In genomic region chr17:50220811-50221210, GRCh38 we compare ENCODE assay signal across 17 cellular contexts. TPM values are rescaled to one million over a fixed set of nuclear protein-coding genes. Genes with fewer than 3 reads are reported as not detected.
DNase-seq lines count a peak whose midpoint lies in the region; ATAC-seq and TF ChIP-seq lines count a peak whose summit lies in the region.
"Had no signal": no experiment of that assay in that cellular context is flagged by ENCODE, and none has a peak within 500 bp of the region (broad histone marks: within the 10 kb centered on the region; RNA-seq: fewer than 3 reads in every experiment).

No MANE protein-coding gene starts in this region.

- DNase-seq in SK-N-SH (no peak), adipocyte (ENCODE audit: low read depth) (no peak), mesothelial cell of epicardium (ENCODE audit: low spot score in 2 of 2, unreplicated experiment in 2 of 2) (no peak), tibial artery (peak in 1 of 2 donors; percentile 72), HT-29 (ENCODE audit: low spot score) (no peak), NCI-H1048 (lab: John Stamatoyannopoulos, UW) (no peak), KBM-7 (no peak)
- DNase-seq: DMS79; NCI-H1694; occipital lobe; spleen; stimulated activated naive B cell treated with anti-CD40 and anti-IgM and Interleukin-4, amounts not matched to agents 10 μg/mL and 1 μg/mL and 100 μg/mL, for 72 hours had no signal

- 89% methylated on average over 15 of the region's 15 CpGs for WGBS in SK-N-SH (ENCODE audit: low lambda C conversion rate)

- no peak overlapping the region for H2AFZ ChIP-seq in SK-N-SH (ENCODE audit: low read depth)

- peak overlapping the region; percentile 81; the same call in 1 of the 2 replicates for H3K9ac ChIP-seq in SK-N-SH
- peak overlapping the region; percentile 81 for H3K9ac ChIP-seq in adipocyte (ENCODE audit: low read length)

- H3K4me1 Mint-ChIP-seq in mesothelial cell of epicardium, result peaks cover 53% of the 10 kb centered on the region

- TF ChIP-seq RAD21 in SK-N-SH (IDR thresholded peaks at IDR 0.05; ENCODE audit: low read length), result no peak

- H3K9me3 ChIP-seq in SK-N-SH (no peaks in the 10 kb centered on the region), adipocyte (ENCODE audit: control insufficient read depth, low read length) (no peaks in the 10 kb centered on the region), tibial artery (no peaks in the 10 kb centered on the region)

- H3K9me3 Mint-ChIP-seq in mesothelial cell of epicardium, result peaks cover 13% of the 10 kb centered on the region

- CTCF ChIA-PET in SK-N-SH (lab: Yijun Ruan, JAX), result interaction anchor here (0.9 to 25.6 kb wide), 4 partner anchors 11 to 67 kb away, joined by 3 to 2150 read pairs (median 100); partner anchors contain the start of genes COL1A1 and TMEM92

- H3K9me2 ChIP-seq in SK-N-SH, result no peaks in the 10 kb centered on the region

- H3K4me3 Mint-ChIP-seq in mesothelial cell of epicardium, result no peak overlapping the region
- H3K4me3 Mint-ChIP-seq: stimulated activated naive B cell treated with anti-CD40 and anti-IgM and Interleukin-4, amounts not matched to agents 10 μg/mL and 1 μg/mL and 100 μg/mL, for 72 hours had no signal

- POLR2A ChIA-PET in SK-N-SH (lab: Yijun Ruan, JAX), result no interaction called here

- no peaks in the 10 kb centered on the region for H3K36me3 ChIP-seq in SK-N-SH (replicated peaks in 1 of 2; ENCODE audit: control insufficient read depth in 1 of 2, insufficient read depth in 2 of 2, low read length in 1 of 2)
- H3K36me3 ChIP-seq in adipocyte (ENCODE audit: control insufficient read depth, insufficient read depth, low read length, severe bottlenecking), result no peaks in the 10 kb centered on the region
- H3K36me3 ChIP-seq in tibial artery, result no peaks in the 10 kb centered on the region
- H3K36me3 ChIP-seq: spleen had no signal

- peak overlapping the region; percentile 96 for H3K27ac Mint-ChIP-seq in mesothelial cell of epicardium
- H3K27ac Mint-ChIP-seq: stimulated activated naive B cell treated with anti-CD40 and anti-IgM and Interleukin-4, amounts not matched to agents 10 μg/mL and 1 μg/mL and 100 μg/mL, for 72 hours had no signal

- intact Hi-C loops in tibial artery (cut with DNase I; ENCODE audit: low total_unique reads), result loop anchor here (5.0 kb wide), 1 partner anchor 46 kb away; no protein-coding TSS in a partner anchor

- no peaks in the 10 kb centered on the region for H3K79me2 ChIP-seq in SK-N-SH (ENCODE audit: insufficient read depth)

- in situ Hi-C loops in KBM-7 (cut with MboI; ENCODE audit: low pct_unique_long_range_greater_than_20kb, low sequenced_read_pairs), result no loop called here

- H3K27me3 Mint-ChIP-seq in mesothelial cell of epicardium (ENCODE audit: low read depth), result no peaks in the 10 kb centered on the region

- peak overlapping the region in 1 of 2 experiments; percentile 100; a peak in 3 of 4 replicates for H3K27ac ChIP-seq in SK-N-SH (ENCODE audit: low read depth in 2 of 2, low read length in 1 of 2)
- peak overlapping the region; percentile 85 to 94 for H3K27ac ChIP-seq in tibial artery
- H3K27ac ChIP-seq: 22Rv1 had no signal

- peak overlapping the region; percentile 76; the same call in 1 of the 2 replicates for H3K4me2 ChIP-seq in SK-N-SH

- H3K4me1 ChIP-seq in SK-N-SH (ENCODE audit: control insufficient read depth in 1 of 2, insufficient read depth in 2 of 2, low read depth in 1 of 2, low read length in 1 of 2) (peaks cover 7 to 62% of the 10 kb centered on the region in 2 experiments), adipocyte (ENCODE audit: control insufficient read depth, insufficient read depth, low read length) (peaks cover 65% of the 10 kb centered on the region), tibial artery (peaks cover 9 to 70% (median 55%) of the 10 kb centered on the region in 4 donors)

- TF ChIP-seq EP300 in SK-N-SH (IDR thresholded peaks at IDR 0.05; ENCODE audit: borderline replicate concordance in 1 of 2, low read depth in 1 of 2, low read length in 1 of 2), result no peak

- H3K4me3 ChIP-seq in SK-N-SH (ENCODE audit: low read depth in 2 of 2, low read length in 1 of 2) (no peak overlapping the region), adipocyte (ENCODE audit: low read length) (peak overlapping the region; percentile 69), tibial artery (no peak overlapping the region)

- ATAC-seq in SK-N-SH treated with all-trans-retinoic acid at 6 μM for 48 hours, result no peak

- H3K36me3 Mint-ChIP-seq in mesothelial cell of epicardium, result peaks cover 2% of the 10 kb centered on the region
- H3K36me3 Mint-ChIP-seq: CD14-positive monocyte had no signal

- no peak for TF ChIP-seq CTCF in SK-N-SH (IDR thresholded peaks at IDR 0.05)
- TF ChIP-seq CTCF in mesothelial cell of epicardium (IDR thresholded peaks at IDR 0.05; ENCODE audit: unreplicated experiment), result no peak
- TF ChIP-seq CTCF in tibial artery (IDR thresholded peaks at IDR 0.05), result no peak

- peaks cover 68% of the 10 kb centered on the region for H3F3A ChIP-seq in SK-N-SH (replicated peaks; ENCODE audit: insufficient read depth)

- no peaks in the 10 kb centered on the region for H3K27me3 ChIP-seq in SK-N-SH (ENCODE audit: insufficient read depth)
- no peaks in the 10 kb centered on the region for H3K27me3 ChIP-seq in adipocyte (replicated peaks; ENCODE audit: control insufficient read depth, insufficient read depth, low read length)
- no peaks in the 10 kb centered on the region for H3K27me3 ChIP-seq in tibial artery

- H4K20me1 ChIP-seq in SK-N-SH (ENCODE audit: insufficient read depth), result no peaks in the 10 kb centered on the region; the same call in 1 of the 2 replicates

TF ChIP-seq in SK-N-SH, 30 proteins besides CTCF, POLR2A, EP300 and RAD21 (continues in another document):
- TF ChIP-seq NFIC (IDR thresholded peaks at IDR 0.05; ENCODE audit: borderline replicate concordance) (no peak), FOSL2 (IDR thresholded peaks at IDR 0.05; ENCODE audit: borderline replicate concordance, low read depth) (no peak), ELF1 (IDR thresholded peaks at IDR 0.05) (no peak), YY1 (IDR thresholded peaks at IDR 0.05; ENCODE audit: low read depth) (no peak), CHD2 (IDR thresholded peaks at IDR 0.05; ENCODE audit: low read length, partially characterized antibody) (no peak), PBX3 (IDR thresholded peaks at IDR 0.05) (no peak), MEF2A (IDR thresholded peaks at IDR 0.05; ENCODE audit: borderline replicate concordance, low read depth) (no peak)

TF ChIP-seq in SK-N-SH treated with all-trans-retinoic acid at 6 μM for 48 hours, 23 proteins besides CTCF, POLR2A, EP300 and RAD21 (continues in another document):
- TF ChIP-seq ZNF8 (CRISPR knock-in tag; IDR thresholded peaks at IDR 0.05) (no peak), SNAI2 (CRISPR knock-in tag; IDR thresholded peaks at IDR 0.05) (no peak), CREB5 (CRISPR knock-in tag; IDR thresholded peaks at IDR 0.05; ENCODE audit: low read depth) (no peak), BACH2 (CRISPR knock-in tag; IDR thresholded peaks at IDR 0.05; ENCODE audit: borderline replicate concordance) (no peak), CSRNP3 (CRISPR knock-in tag; IDR thresholded peaks at IDR 0.05) (no peak), TOX (CRISPR knock-in tag; IDR thresholded peaks at IDR 0.05; ENCODE audit: borderline replicate concordance) (no peak), ZNF565 (CRISPR knock-in tag; conservative IDR thresholded peaks at IDR 0.05; ENCODE audit: low read depth) (no peak), PPARA (CRISPR knock-in tag; IDR thresholded peaks at IDR 0.05; ENCODE audit: borderline replicate concordance) (no peak), CSDC2 (CRISPR knock-in tag; IDR thresholded peaks at IDR 0.05) (no peak), ZNF70 (CRISPR knock-in tag; IDR thresholded peaks at IDR 0.05) (no peak), OSR1 (CRISPR knock-in tag; IDR thresholded peaks at IDR 0.05) (no peak)

RNA-seq across cellular contexts. Expression of gene COL1A1, which starts 19.4 kb away (rescaled TPM):
- polyA plus RNA-seq in SK-N-SH (2012; rRNA removed), result 265 and 1,461 TPM in 2 replicates
- polyA plus RNA-seq in SK-N-SH (2012; cell fraction: cytosol; rRNA removed), result 757 and 1,045 TPM in 2 replicates
- polyA plus RNA-seq in SK-N-SH (2012; cell fraction: nucleus; rRNA removed), result 2,732 and 4,628 TPM in 2 replicates
- total RNA-seq in mesothelial cell of epicardium, result 3,780 to 4,004 TPM (median 3,972 TPM) in 3 replicates
- total RNA-seq in HT-29 (2014; rRNA removed; shearing (Covaris generic)), result 0.38 and 0.83 TPM in 2 replicates
- polyA plus RNA-seq: CD14-positive monocyte had no signal

RNA-seq across cellular contexts. Expression of gene TMEM92, which starts 53.5 kb away (rescaled TPM):
- 0.28 and 0.46 TPM in 2 replicates for polyA plus RNA-seq in SK-N-SH (2012; rRNA removed)
- 0.06 and 0.16 TPM in 2 replicates for polyA plus RNA-seq in SK-N-SH (2012; cell fraction: cytosol; rRNA removed)
- polyA plus RNA-seq in SK-N-SH (2012; cell fraction: nucleus; rRNA removed), result 0.15 and 0.20 TPM in 2 replicates
- total RNA-seq in mesothelial cell of epicardium, result 2.7 to 3.9 TPM (median 3.6 TPM) in 3 replicates
- total RNA-seq in HT-29 (2014; rRNA removed; shearing (Covaris generic)), result 5.9 and 17.8 TPM in 2 replicates
- total RNA-seq: mesenteric fat pad, occipital lobe had no signal
- polyA plus RNA-seq: CD14-positive monocyte had no signal

RNA-seq across cellular contexts. Expression of gene SGCA, which starts 55.0 kb away (rescaled TPM):
- 0.29 TPM in 1 of 2 replicates, not detected in the other for polyA plus RNA-seq in SK-N-SH (2012; rRNA removed)
- polyA plus RNA-seq in SK-N-SH (2012; cell fraction: cytosol; rRNA removed), result 0.04 and 0.07 TPM in 2 replicates
- polyA plus RNA-seq in SK-N-SH (2012; cell fraction: nucleus; rRNA removed), result 0.11 and 0.15 TPM in 2 replicates
- total RNA-seq in mesothelial cell of epicardium, result not detected in 3 replicates
- not detected in 2 replicates for total RNA-seq in HT-29 (2014; rRNA removed; shearing (Covaris generic))
- total RNA-seq: M059J, occipital lobe had no signal

Comparison
In these comparisons a context has a peak if more than half of its experiments do, and no peak if none do; other contexts are left out.
1. RNA of gene COL1A1, which starts 19.4 kb away (total RNA-seq): 3,780 to 4,004 TPM in mesothelial cell of epicardium; 0.38 to 0.83 TPM in HT-29; every median in the first group is over 1,000 times any median in the second.